Comparison of ENCODE assay signal across 10 cellular contexts in genomic region chr17:44546711-44547606, GRCh38. TPM values are rescaled to one million over a fixed set of nuclear protein-coding genes. Genes with fewer than 3 reads are reported as not detected.
DNase-seq lines count a peak whose midpoint lies in the region; ATAC-seq, FAIRE-seq and TF ChIP-seq lines count a peak whose summit lies in the region.
"Had no signal": no experiment of that assay in that cellular context is flagged by ENCODE, and none has a peak within 500 bp of the region (broad histone marks: within the 10 kb centered on the region; RNA-seq: fewer than 3 reads in every experiment).

No MANE protein-coding gene starts in this region.

- DNase-seq in GM03348 (ENCODE audit: low spot score) (peak; percentile 71), RCC 7860 (ENCODE audit: low spot score) (peak; percentile 31), fibroblast of lung (ENCODE audit: low read depth in 2 of 2) (peak; percentile 63 to 67), trophoblast cell (peak in 1 of 2 donors; percentile 29), T-helper 17 cell (no peak)
- no peak for DNase-seq in activated CD4-positive, alpha-beta T cell treated with anti-CD3 and anti-CD28 coated beads for 1 hour
- DNase-seq: left ventricle myocardium superior, NCI-H748 treated with DMSO at 0.1 percent for 48 hours had no signal

- no peaks in the 10 kb centered on the region for H3K27me3 ChIP-seq in fibroblast of lung (ENCODE audit: control insufficient read depth, insufficient read depth, low read length)
- no peaks in the 10 kb centered on the region for H3K27me3 ChIP-seq in trophoblast cell (ENCODE audit: insufficient read depth, low read length)

- H3K27ac ChIP-seq in fibroblast of lung (ENCODE audit: insufficient read depth, low read length), result peak overlapping the region; percentile 75
- H3K27ac ChIP-seq in trophoblast cell (ENCODE audit: low read depth, low read length), result peak overlapping the region; percentile 57

- peaks cover 74% of the 10 kb centered on the region for H3K27me3 Mint-ChIP-seq in T-helper 17 cell

- H3K4me1 ChIP-seq in fibroblast of lung (ENCODE audit: control insufficient read depth, extremely low read depth, insufficient read depth, low read length) (peaks cover 34% of the 10 kb centered on the region), trophoblast cell (ENCODE audit: control insufficient read depth in 1 of 2, insufficient read depth in 2 of 2, low read length in 2 of 2) (peaks cover 30 to 45% of the 10 kb centered on the region in 2 experiments)

- H3K4me3 ChIP-seq in fibroblast of lung (replicated peaks in 1 of 4; ENCODE audit: control extremely low read depth in 1 of 4, insufficient read depth in 1 of 4, low read depth in 3 of 4, low read length in 4 of 4), result no peak overlapping the region
- H3K4me3 ChIP-seq in trophoblast cell (ENCODE audit: low read depth, low read length), result no peak overlapping the region

- H2BK5ac ChIP-seq in trophoblast cell (ENCODE audit: low read depth, low read length, poor library complexity), result peak overlapping the region; percentile 76

- FAIRE-seq in RCC 7860 (lab: Jason Lieb, UNC), result no peak

- H3K36me3 Mint-ChIP-seq in T-helper 17 cell (ENCODE audit: low read depth), result peaks cover 2% of the 10 kb centered on the region

- peak overlapping the region; percentile 56 for H3K4me2 ChIP-seq in fibroblast of lung (ENCODE audit: extremely low read depth, insufficient read depth, low read length)
- no peak overlapping the region for H3K4me2 ChIP-seq in trophoblast cell (ENCODE audit: low read length)

- H2BK12ac ChIP-seq in trophoblast cell (ENCODE audit: low read length), result peak overlapping the region; percentile 90

- H3K4ac ChIP-seq in trophoblast cell (ENCODE audit: low read depth, low read length), result peak overlapping the region; percentile 96

- H3K14ac ChIP-seq in trophoblast cell (ENCODE audit: low read length), result peak overlapping the region; percentile 85

- H4K20me1 ChIP-seq in fibroblast of lung (ENCODE audit: control insufficient read depth, extremely low read depth, insufficient read depth, low read length), result no peaks in the 10 kb centered on the region

- H3K4me3 Mint-ChIP-seq in T-helper 17 cell, result no peak overlapping the region

- peaks cover 33% of the 10 kb centered on the region for H3K79me1 ChIP-seq in trophoblast cell (ENCODE audit: low read length)

- H2AK5ac ChIP-seq in trophoblast cell (ENCODE audit: low read length), result peak overlapping the region; percentile 97

- H3K9me3 ChIP-seq in fibroblast of lung (ENCODE audit: control insufficient read depth, insufficient read depth, low read depth, low read length) (no peaks in the 10 kb centered on the region), trophoblast cell (ENCODE audit: insufficient read depth, low read depth, low read length) (no peaks in the 10 kb centered on the region), T-helper 17 cell (ENCODE audit: control insufficient read depth, low read length, poor library complexity, severe bottlenecking) (no peaks in the 10 kb centered on the region)

- peak overlapping the region; percentile 66 for H4K8ac ChIP-seq in trophoblast cell (ENCODE audit: low read depth, low read length)

- ATAC-seq in GM19035 (IDR thresholded peaks at IDR 0.05; ENCODE audit: unreplicated experiment) (no peak), HG03442 (IDR thresholded peaks at IDR 0.05; ENCODE audit: unreplicated experiment) (no peak), T-helper 17 cell (no peak)

- H2AFZ ChIP-seq in fibroblast of lung (ENCODE audit: low read length), result peak overlapping the region; percentile 65
- H2AFZ ChIP-seq in trophoblast cell (ENCODE audit: insufficient read depth, low read length, poor library complexity), result peak overlapping the region; percentile 3

- no peaks in the 10 kb centered on the region for H3K79me2 ChIP-seq in fibroblast of lung (ENCODE audit: control insufficient read depth, insufficient read depth, low read length)
- peaks cover 6% of the 10 kb centered on the region for H3K79me2 ChIP-seq in trophoblast cell (ENCODE audit: control insufficient read depth, insufficient read depth, low read length, poor library complexity)

- no peak overlapping the region for H3K27ac Mint-ChIP-seq in T-helper 17 cell

- WGBS in trophoblast cell (ENCODE audit: extremely low coverage, insufficient coverage, insufficient read length), result no CpG with 5 or more reads among the region's 4 CpGs

- H2BK120ac ChIP-seq in trophoblast cell (ENCODE audit: insufficient read depth, low read length, poor library complexity), result peak overlapping the region; percentile 86

- no peak for TF ChIP-seq CTCF in fibroblast of lung (conservative IDR thresholded peaks at IDR 0.05 in 1 of 2, IDR thresholded peaks at IDR 0.05 in 1 of 2; ENCODE audit: low read depth in 1 of 2, low read length in 2 of 2)

- H3K23ac ChIP-seq in trophoblast cell (ENCODE audit: low read length), result no peak overlapping the region

- peak overlapping the region; percentile 96 for H4K91ac ChIP-seq in trophoblast cell (ENCODE audit: low read depth, low read length)

- H3K4me1 Mint-ChIP-seq in T-helper 17 cell, result no peaks in the 10 kb centered on the region

- H3K9ac ChIP-seq in fibroblast of lung (ENCODE audit: insufficient read depth, low read length), result no peak overlapping the region
- H3K9ac ChIP-seq in trophoblast cell (ENCODE audit: low read length), result no peak overlapping the region

- no peak overlapping the region for H4K12ac ChIP-seq in trophoblast cell (ENCODE audit: low read depth, low read length)

- peak overlapping the region; percentile 51 for H3K18ac ChIP-seq in trophoblast cell (ENCODE audit: low read length)

- H3K36me3 ChIP-seq in fibroblast of lung (ENCODE audit: control insufficient read depth, insufficient read depth, low read length) (no peaks in the 10 kb centered on the region), trophoblast cell (ENCODE audit: control insufficient read depth in 1 of 2, insufficient read depth in 2 of 2, low read length in 2 of 2) (no peaks in the 10 kb centered on the region)

RNA-seq across cellular contexts. Expression of gene FZD2, which starts 10.3 kb away (rescaled TPM):
- 14.6 and 20.3 TPM in 2 replicates for total RNA-seq in fibroblast of lung
- 14.0 and 23.2 TPM in 2 replicates for polyA plus RNA-seq in fibroblast of lung
- polyA plus RNA-seq in fibroblast of lung (2012), result 24.6 and 32.2 TPM in 2 replicates
- 23.3 and 44.3 TPM in 2 replicates for polyA minus RNA-seq in fibroblast of lung (ENCODE audit: low replicate concordance)
- polyA plus RNA-seq in trophoblast cell (2013), result 24.1 and 24.3 TPM in 2 replicates
- under 1 TPM in 1 of 2 donors, not detected in 1; 0.22 TPM for total RNA-seq in T-helper 17 cell

RNA-seq across cellular contexts. Expression of gene GPATCH8, which starts 43.8 kb away (rescaled TPM):
- total RNA-seq in fibroblast of lung (13.4 and 19.3 TPM in 2 replicates), T-helper 17 cell (10 to 100 TPM; 63.4 to 79.6 TPM)
- 13.7 and 14.0 TPM in 2 replicates for polyA plus RNA-seq in fibroblast of lung
- polyA plus RNA-seq in fibroblast of lung (2012), result 11.7 and 15.1 TPM in 2 replicates
- 17.9 and 21.9 TPM in 2 replicates for polyA minus RNA-seq in fibroblast of lung (ENCODE audit: low replicate concordance)
- 22.0 and 22.6 TPM in 2 replicates for polyA plus RNA-seq in trophoblast cell (2013)

Comparison
In these comparisons a context has a peak if more than half of its experiments do, and no peak if none do; other contexts are left out.
1. DNase-seq: peak in GM03348 (single experiment), RCC 7860 (single experiment) and fibroblast of lung (2 of 2); none in activated CD4-positive, alpha-beta T cell treated with anti-CD3 and anti-CD28 coated beads for 1 hour (single experiment) and T-helper 17 cell (0 of 3).
2. RNA of gene FZD2, which starts 10.3 kb away (total RNA-seq): 14.6 to 20.3 TPM in fibroblast of lung; 0.22 TPM in T-helper 17 cell; every median in the first group is over 10 times any median in the second.